19 cellular contexts compared by ENCODE assay signal in genomic region chr2:228600265-228600664, GRCh38.
DNase-seq lines count a peak whose midpoint lies in the region; ATAC-seq and TF ChIP-seq lines count a peak whose summit lies in the region.
"Had no signal": no experiment of that assay in that cellular context is flagged by ENCODE, and none has a peak within 500 bp of the region (broad histone marks: within the 10 kb centered on the region; RNA-seq: fewer than 3 reads in every experiment).

No MANE protein-coding gene starts in this region.

- DNase-seq in GM03348 (ENCODE audit: low spot score) = peak; percentile 70
- no peak for DNase-seq in RWPE2 (ENCODE audit: low spot score)
- DNase-seq in fibroblast of lung (ENCODE audit: low read depth in 2 of 2) = peak; percentile 78 to 86
- DNase-seq in NCI-H1048 (lab: John Stamatoyannopoulos, UW) = no peak
- no peak for DNase-seq in Caco-2
- DNase-seq in chondrocyte (ENCODE audit: low spot score) = no peak
- DNase-seq: activated effector memory CD4-positive, alpha-beta T cell treated with Interleukin-2 at 50 U/mL for 16 hours; CD8-positive, alpha-beta T cell; GDM1; heart left ventricle; NCI-H1105; NCI-H2227 treated with DMSO at 0.1 percent for 48 hours; posterior cingulate gyrus; stimulated activated CD4-positive, alpha-beta T cell treated with anti-CD3 and anti-CD28 coated beads, Interleukin-15, amount 100 ng/mL, for 24 hours had no signal

- no peaks in the 10 kb centered on the region for H3K27me3 ChIP-seq in RWPE2 (ENCODE audit: insufficient read depth, poor library complexity, severe bottlenecking)
- H3K27me3 ChIP-seq in fibroblast of lung (ENCODE audit: control insufficient read depth, insufficient read depth, low read length) = no peaks in the 10 kb centered on the region
- no peaks in the 10 kb centered on the region for H3K27me3 ChIP-seq in skeletal muscle satellite cell (ENCODE audit: control insufficient read depth, insufficient read depth, low read length)
- H3K27me3 ChIP-seq in Caco-2 (replicated peaks; ENCODE audit: control insufficient read depth, insufficient read depth, low read length) = no peaks in the 10 kb centered on the region
- H3K27me3 ChIP-seq: heart left ventricle had no signal

- peak; percentile 97 for ATAC-seq in RWPE2 (ENCODE audit: low read depth)
- ATAC-seq: CD8-positive, alpha-beta T cell; GM23338; heart left ventricle; HepG2 had no signal

- H3K27me3 Mint-ChIP-seq in Caco-2 (ENCODE audit: insufficient read depth, unreplicated experiment) = no peaks in the 10 kb centered on the region
- no peaks in the 10 kb centered on the region for H3K27me3 Mint-ChIP-seq in chondrocyte (ENCODE audit: low read depth)
- H3K27me3 Mint-ChIP-seq: brain had no signal

- H3K27ac ChIP-seq in RWPE2 (ENCODE audit: poor library complexity, severe bottlenecking) = no peak overlapping the region
- H3K27ac ChIP-seq in fibroblast of lung (ENCODE audit: insufficient read depth, low read length) = peak overlapping the region; percentile 65
- H3K27ac ChIP-seq: heart left ventricle, VCaP had no signal

- H3K4me1 ChIP-seq in RWPE2 (ENCODE audit: insufficient read depth, poor library complexity, severe bottlenecking) (peaks cover 7% of the 10 kb centered on the region), fibroblast of lung (ENCODE audit: control insufficient read depth, extremely low read depth, insufficient read depth, low read length) (peaks cover 4% of the 10 kb centered on the region), skeletal muscle satellite cell (ENCODE audit: control insufficient read depth, insufficient read depth, low read length) (peaks cover 13% of the 10 kb centered on the region), Caco-2 (no peaks in the 10 kb centered on the region)
- H3K4me1 ChIP-seq: heart left ventricle had no signal

- H3K9me3 ChIP-seq in RWPE2 (ENCODE audit: severe bottlenecking) (no peaks in the 10 kb centered on the region), fibroblast of lung (ENCODE audit: control insufficient read depth, insufficient read depth, low read depth, low read length) (no peaks in the 10 kb centered on the region), skeletal muscle satellite cell (replicated peaks; ENCODE audit: low read length) (no peaks in the 10 kb centered on the region), Caco-2 (no peaks in the 10 kb centered on the region)
- H3K9me3 ChIP-seq: heart left ventricle had no signal

- H3K4me3 ChIP-seq in RWPE2 (ENCODE audit: severe bottlenecking) = no peak overlapping the region
- H3K4me3 ChIP-seq in fibroblast of lung (replicated peaks in 1 of 4; ENCODE audit: control extremely low read depth in 1 of 4, insufficient read depth in 1 of 4, low read depth in 3 of 4, low read length in 4 of 4) = no peak overlapping the region
- H3K4me3 ChIP-seq in skeletal muscle satellite cell (ENCODE audit: low read length) = no peak overlapping the region
- no peak overlapping the region for H3K4me3 ChIP-seq in Caco-2 (ENCODE audit: low read depth, low read length)
- H3K4me3 ChIP-seq: GM23338, heart left ventricle had no signal

- H3K36me3 Mint-ChIP-seq in Caco-2 (ENCODE audit: insufficient read depth, unreplicated experiment) = no peaks in the 10 kb centered on the region
- H3K36me3 Mint-ChIP-seq in chondrocyte (ENCODE audit: low read depth) = no peaks in the 10 kb centered on the region
- H3K36me3 Mint-ChIP-seq: brain; CD8-positive, alpha-beta T cell had no signal

- CTCF ChIA-PET in Caco-2 (lab: Charles Lee) = interaction anchor here (0.5 kb wide), 1 partner anchor 604 kb away, joined by 3 read pairs; no protein-coding TSS in a partner anchor

- H3K4me1 Mint-ChIP-seq in Caco-2 (ENCODE audit: low read depth, unreplicated experiment) (no peaks in the 10 kb centered on the region), chondrocyte (ENCODE audit: low read depth) (no peaks in the 10 kb centered on the region)
- H3K4me1 Mint-ChIP-seq: GM23338 had no signal

- H3K36me3 ChIP-seq in RWPE2 (ENCODE audit: low read depth) (no peaks in the 10 kb centered on the region), fibroblast of lung (ENCODE audit: control insufficient read depth, insufficient read depth, low read length) (no peaks in the 10 kb centered on the region), skeletal muscle satellite cell (ENCODE audit: insufficient read depth, low read length) (no peaks in the 10 kb centered on the region), Caco-2 (ENCODE audit: control insufficient read depth, insufficient read depth, low read length) (no peaks in the 10 kb centered on the region)
- H3K36me3 ChIP-seq: heart left ventricle had no signal

- no peak overlapping the region for H3K27ac Mint-ChIP-seq in Caco-2 (ENCODE audit: unreplicated experiment)
- no peak overlapping the region for H3K27ac Mint-ChIP-seq in chondrocyte (ENCODE audit: unreplicated experiment)
- H3K27ac Mint-ChIP-seq: brain; CD8-positive, alpha-beta T cell; GM23338 had no signal

- H3K4me2 ChIP-seq in fibroblast of lung (ENCODE audit: extremely low read depth, insufficient read depth, low read length) = no peak overlapping the region
- H3K4me2 ChIP-seq in skeletal muscle satellite cell (ENCODE audit: low read length) = peak overlapping the region; percentile 15
- H3K4me2 ChIP-seq: GM23338 had no signal

- no peaks in the 10 kb centered on the region for H4K20me1 ChIP-seq in fibroblast of lung (ENCODE audit: control insufficient read depth, extremely low read depth, insufficient read depth, low read length)

- BruUV-seq in Caco-2 (replicated peaks; lab: Mats Ljungman, UMichigan) = no TSS peak

- H3K4me3 Mint-ChIP-seq in Caco-2 (ENCODE audit: unreplicated experiment) (no peak overlapping the region), chondrocyte (ENCODE audit: unreplicated experiment) (no peak overlapping the region)
- H3K4me3 Mint-ChIP-seq: brain; CD8-positive, alpha-beta T cell; GM23338 had no signal

- no peak overlapping the region for H2AFZ ChIP-seq in fibroblast of lung (ENCODE audit: low read length)
- H2AFZ ChIP-seq: GM23338 had no signal

- H3K79me2 ChIP-seq in fibroblast of lung (ENCODE audit: control insufficient read depth, insufficient read depth, low read length) = no peaks in the 10 kb centered on the region

- POLR2A ChIA-PET in Caco-2 (lab: Charles Lee) = no interaction called here

- intact Hi-C loops in Caco-2 (cut with micrococcal nuclease; ENCODE audit: unreplicated experiment) = no loop called here

- TF ChIP-seq CTCF in RWPE2 (IDR thresholded peaks at IDR 0.05; ENCODE audit: poor library complexity, severe bottlenecking) = no peak
- no peak for TF ChIP-seq CTCF in fibroblast of lung (conservative IDR thresholded peaks at IDR 0.05 in 1 of 2, IDR thresholded peaks at IDR 0.05 in 1 of 2; ENCODE audit: low read depth in 1 of 2, low read length in 2 of 2)
- TF ChIP-seq CTCF in Caco-2 (IDR thresholded peaks at IDR 0.05; ENCODE audit: insufficient read depth in 1 of 2, low read depth in 1 of 2, low read length in 1 of 2, severe bottlenecking in 1 of 2, unreplicated experiment in 1 of 2) = no peak
- no peak for TF ChIP-seq CTCF in chondrocyte (IDR thresholded peaks at IDR 0.05)

- H3K9ac ChIP-seq in fibroblast of lung (ENCODE audit: insufficient read depth, low read length) = no peak overlapping the region
- peak overlapping the region; percentile 34 for H3K9ac ChIP-seq in skeletal muscle satellite cell (ENCODE audit: low read depth, low read length)

- H3K9me3 Mint-ChIP-seq in Caco-2 (ENCODE audit: unreplicated experiment) (no peaks in the 10 kb centered on the region), chondrocyte (ENCODE audit: low read depth) (peaks cover 9% of the 10 kb centered on the region)
- H3K9me3 Mint-ChIP-seq: brain, GM23338 had no signal

Comparison
In these comparisons a context has a peak if more than half of its experiments do, and no peak if none do; other contexts are left out.
1. DNase-seq: peak in GM03348 (single experiment) and fibroblast of lung (2 of 2); none in RWPE2 (single experiment), NCI-H1048 (single experiment), Caco-2 (0 of 2) and chondrocyte (single experiment).